ENCODE assay signal across 8 cellular contexts in the genomic region with DNA sequence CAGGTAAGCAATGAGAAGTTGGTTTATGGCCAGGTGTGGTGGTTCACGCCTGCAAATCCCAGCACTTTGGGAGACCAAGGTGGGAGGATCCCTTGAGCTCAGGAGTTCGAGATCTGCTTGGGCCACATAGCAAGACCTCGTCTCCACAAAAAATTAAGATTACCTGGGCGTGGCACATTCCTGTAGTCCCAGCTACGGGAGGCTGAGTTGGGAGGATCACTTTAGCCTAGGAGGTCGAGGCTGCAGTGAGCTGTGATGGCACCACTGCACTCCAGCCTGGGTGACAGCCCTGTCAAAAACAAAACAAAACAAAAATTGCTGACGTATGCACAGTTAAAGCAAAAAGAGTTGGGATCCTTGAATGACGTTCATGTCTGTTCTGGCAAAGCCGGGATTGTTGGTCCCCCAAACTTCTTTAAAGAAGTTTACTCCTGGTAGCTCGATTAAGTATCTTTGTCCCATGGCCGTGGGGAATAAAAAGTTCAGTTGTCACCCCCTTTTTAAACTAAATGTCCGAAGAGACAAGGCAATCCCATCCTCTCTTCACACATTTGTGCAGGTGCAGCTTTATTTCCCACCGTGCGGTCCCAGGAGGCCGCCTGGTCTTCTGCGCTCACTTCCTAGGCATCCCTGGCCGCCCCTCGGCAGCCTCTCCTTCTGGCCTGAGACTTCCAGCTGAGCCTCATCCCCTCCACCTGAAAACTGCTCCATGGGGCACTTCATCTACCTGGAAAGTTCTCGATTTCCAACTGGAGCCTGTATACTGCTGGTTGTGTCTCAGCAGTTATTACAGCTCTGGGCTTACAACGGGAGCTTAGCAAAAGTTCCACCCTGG. TPM values are rescaled to one million over a fixed set of nuclear protein-coding genes. Genes with fewer than 3 reads are reported as not detected.
DNase-seq lines count a peak whose midpoint lies in the region; ATAC-seq and TF ChIP-seq lines count a peak whose summit lies in the region.

No MANE protein-coding gene starts in this region.

- peak overlapping the region; percentile 80 for H3K27ac ChIP-seq in PC-3 (ENCODE audit: low read length)

- no peaks in the 10 kb centered on the region for H3F3A ChIP-seq in PC-3 (ENCODE audit: low read length, unreplicated experiment)

- peak overlapping the region; percentile 94 for H2AFZ ChIP-seq in PC-3 (ENCODE audit: low read length)

- TF ChIP-seq CTCF in GM12864 (IDR thresholded peaks at IDR 0.05; ENCODE audit: low read depth, low read length, missing control alignments) (no peak), PC-3 (conservative IDR thresholded peaks at IDR 0.05; ENCODE audit: low read depth, low read length) (no peak), endothelial cell (IDR thresholded peaks at IDR 0.05; ENCODE audit: unreplicated experiment) (no peak), nephron (IDR thresholded peaks at IDR 0.05; ENCODE audit: unreplicated experiment in 3 of 3) (no peak)

- H3K36me3 ChIP-seq in H7 (replicated peaks; ENCODE audit: control insufficient read depth, insufficient read depth, low read length) (no peaks in the 10 kb centered on the region), PC-3 (ENCODE audit: low read depth, low read length) (no peaks in the 10 kb centered on the region)

- H3K79me2 ChIP-seq in PC-3 (ENCODE audit: low read length) = peaks cover 49% of the 10 kb centered on the region

- POLR2A ChIA-PET in PC-3 (lab: Charles Lee; ENCODE audit: unreplicated experiment) = no interaction called here

- H3K9ac ChIP-seq in PC-3 (ENCODE audit: low read length) = peak overlapping the region; percentile 96

- TSS peak; percentile 65 for BruUV-seq in PC-3 (replicated peaks; lab: Mats Ljungman, UMichigan)

- H3K4me1 Mint-ChIP-seq in endothelial cell (ENCODE audit: unreplicated experiment) (peaks cover 28% of the 10 kb centered on the region), nephron (peaks cover 23% of the 10 kb centered on the region)

- CTCF ChIA-PET in PC-3 (lab: Charles Lee) = interaction anchor here (0.6 kb wide), 1 partner anchor 326 kb away, joined by 4 read pairs; no protein-coding TSS in a partner anchor

- H3K27ac Mint-ChIP-seq in endothelial cell (ENCODE audit: unreplicated experiment) = peak overlapping the region; percentile 52
- H3K27ac Mint-ChIP-seq in nephron = peak overlapping the region; percentile 91 to 97 (median 91)

- H3K4me2 ChIP-seq in PC-3 (ENCODE audit: low read length) = peak overlapping the region; percentile 97

- intact Hi-C loops in PC-3 (cut with micrococcal nuclease) = loop anchor here (5.0 to 10.0 kb wide), 6 partner anchors 101 to 586 kb away; a partner anchor contains a TSS

- peak; percentile 21 for ATAC-seq in PC-3

- H3K9me3 ChIP-seq in PC-3 (ENCODE audit: low read length) = no peaks in the 10 kb centered on the region

- H3K4me3 ChIP-seq in GM12864 (ENCODE audit: low read depth, low read length) (peak overlapping the region; percentile 62), H7 (ENCODE audit: insufficient read depth, low read depth, low read length) (peak overlapping the region; percentile 71), PC-3 (ENCODE audit: low read length) (peak overlapping the region; percentile 93)

- H3K9me3 Mint-ChIP-seq in endothelial cell (ENCODE audit: unreplicated experiment) (no peaks in the 10 kb centered on the region), nephron (no peaks in the 10 kb centered on the region)

- H3K36me3 Mint-ChIP-seq in endothelial cell (ENCODE audit: low read depth, unreplicated experiment) (peaks cover 8% of the 10 kb centered on the region), nephron (ENCODE audit: low read depth) (no peaks in the 10 kb centered on the region)

- 0 out of 2 replicates have a peak, but pooled peaks cover 3% of the 10 kb centered on the region for H4K20me1 ChIP-seq in PC-3 (ENCODE audit: low read length)

- H3K4me1 ChIP-seq in PC-3 (ENCODE audit: insufficient read depth, low read length) = peaks cover 31% of the 10 kb centered on the region

- H3K27me3 ChIP-seq in H7 (ENCODE audit: control insufficient read depth, insufficient read depth, low read length) (no peaks in the 10 kb centered on the region), PC-3 (ENCODE audit: low read length) (no peaks in the 10 kb centered on the region)

- H3K4me3 Mint-ChIP-seq in endothelial cell (ENCODE audit: unreplicated experiment) = peak overlapping the region; percentile 89
- H3K4me3 Mint-ChIP-seq in nephron = peak overlapping the region; percentile 92 to 97 (median 96)

- H3K27me3 Mint-ChIP-seq in endothelial cell (ENCODE audit: unreplicated experiment) (peaks cover 7% of the 10 kb centered on the region), nephron (ENCODE audit: low read depth) (no peaks in the 10 kb centered on the region)

- H3K9me2 ChIP-seq in PC-3 (replicated peaks; ENCODE audit: low read length) = no peaks in the 10 kb centered on the region

- DNase-seq in GM12864 (ENCODE audit: low read depth) (no peak), H7 (peak; percentile 30), PC-3 (no peak), endothelial cell (ENCODE audit: low spot score) (peak; percentile 24), AML-193 (lab: John Stamatoyannopoulos, UW) (no peak)
- no peak for DNase-seq in activated CD4-positive, alpha-beta T cell treated with anti-CD3 and anti-CD28 coated beads, Interleukin-2, amount 50 U/mL, for 48 hours
- no peak for DNase-seq in stimulated activated CD4-positive, alpha-beta T cell treated with anti-CD3 and anti-CD28 coated beads, Interleukin-4, amount 100 ng/mL, for 24 hours

RNA-seq across cellular contexts. Expression of a gene that starts 0.8 kb away (rescaled TPM):
- total RNA-seq in H7 (2014; rRNA removed; shearing (Covaris generic)) = 5.1 and 7.8 TPM in 2 replicates
- 9.3 and 10.2 TPM in 2 replicates for total RNA-seq in PC-3 (2014; rRNA removed)
- total RNA-seq in endothelial cell (ENCODE audit: unreplicated experiment) = 27.8 TPM

Comparison
In these comparisons a context has a peak if more than half of its experiments do, and no peak if none do; other contexts are left out.
1. DNase-seq: peak in H7 (single experiment) and endothelial cell (single experiment); none in GM12864 (single experiment), PC-3 (single experiment), AML-193 (0 of 2), activated CD4-positive, alpha-beta T cell treated with anti-CD3 and anti-CD28 coated beads, Interleukin-2, amount 50 U/mL, for 48 hours (0 of 2) and stimulated activated CD4-positive, alpha-beta T cell treated with anti-CD3 and anti-CD28 coated beads, Interleukin-4, amount 100 ng/mL, for 24 hours (single experiment).
2. Peak in every context shown above with its lines, with median percentiles within 50 percentile points of each other: H3K4me3 ChIP-seq.